11 cellular contexts compared by ENCODE assay signal in the genomic region with DNA sequence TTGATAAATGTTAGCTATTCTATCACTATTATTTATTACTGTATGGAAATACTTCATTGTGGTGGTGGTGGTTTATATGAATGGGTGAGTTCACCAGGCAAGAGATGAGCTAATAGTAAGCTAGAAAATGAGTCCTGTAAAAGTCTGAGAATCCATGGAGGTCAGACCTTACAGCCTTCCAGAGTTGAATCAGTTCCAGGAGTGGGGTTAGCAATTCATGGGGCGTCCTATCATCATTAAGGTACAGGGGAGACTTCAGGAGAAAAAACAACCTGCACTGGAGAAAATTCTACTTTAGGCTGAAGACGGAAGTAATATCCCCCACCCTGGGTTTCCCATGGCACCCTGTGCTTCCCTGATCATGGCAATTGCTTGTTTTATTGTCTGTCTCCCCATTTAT. TPM values are rescaled to one million over a fixed set of nuclear protein-coding genes. Genes with fewer than 3 reads are reported as not detected.
"Had no signal": no experiment of that assay in that cellular context is flagged by ENCODE, and none has a peak within 500 bp of the region (broad histone marks: within the 10 kb centered on the region; RNA-seq: fewer than 3 reads in every experiment).

No MANE protein-coding gene starts in this region.

- H2AFZ ChIP-seq: GM23248, GM23338 had no signal

- FAIRE-seq: H1, H54 had no signal

- H3K27ac ChIP-seq: GM23248 had no signal

- ATAC-seq: GM23338, HCT116 had no signal

- H3K4me2 ChIP-seq: GM23338 had no signal

- H3K4me1 ChIP-seq: HAP-1 had no signal

- H3K36me3 ChIP-seq: HAP-1 had no signal

- H3K4me3 Mint-ChIP-seq: GM23338, H9, HFFc6 had no signal

- H3K27ac Mint-ChIP-seq: GM23338, H9, HFFc6 had no signal

- H3K4me3 ChIP-seq: GM23248, GM23338, HAP-1 had no signal

- H3K9ac ChIP-seq: GM23248 had no signal

- DNase-seq: GM23248, GOT3, H7, H9, HCEC 1CT, HFFc6 had no signal

RNA-seq across cellular contexts. Expression of a gene that starts 6.5 kb away (rescaled TPM):
- total RNA-seq: GM23248, HFFc6 had no signal
- polyA plus RNA-seq: GM23248 had no signal
